ENCODE assay signal across 12 cellular contexts in the genomic region with DNA sequence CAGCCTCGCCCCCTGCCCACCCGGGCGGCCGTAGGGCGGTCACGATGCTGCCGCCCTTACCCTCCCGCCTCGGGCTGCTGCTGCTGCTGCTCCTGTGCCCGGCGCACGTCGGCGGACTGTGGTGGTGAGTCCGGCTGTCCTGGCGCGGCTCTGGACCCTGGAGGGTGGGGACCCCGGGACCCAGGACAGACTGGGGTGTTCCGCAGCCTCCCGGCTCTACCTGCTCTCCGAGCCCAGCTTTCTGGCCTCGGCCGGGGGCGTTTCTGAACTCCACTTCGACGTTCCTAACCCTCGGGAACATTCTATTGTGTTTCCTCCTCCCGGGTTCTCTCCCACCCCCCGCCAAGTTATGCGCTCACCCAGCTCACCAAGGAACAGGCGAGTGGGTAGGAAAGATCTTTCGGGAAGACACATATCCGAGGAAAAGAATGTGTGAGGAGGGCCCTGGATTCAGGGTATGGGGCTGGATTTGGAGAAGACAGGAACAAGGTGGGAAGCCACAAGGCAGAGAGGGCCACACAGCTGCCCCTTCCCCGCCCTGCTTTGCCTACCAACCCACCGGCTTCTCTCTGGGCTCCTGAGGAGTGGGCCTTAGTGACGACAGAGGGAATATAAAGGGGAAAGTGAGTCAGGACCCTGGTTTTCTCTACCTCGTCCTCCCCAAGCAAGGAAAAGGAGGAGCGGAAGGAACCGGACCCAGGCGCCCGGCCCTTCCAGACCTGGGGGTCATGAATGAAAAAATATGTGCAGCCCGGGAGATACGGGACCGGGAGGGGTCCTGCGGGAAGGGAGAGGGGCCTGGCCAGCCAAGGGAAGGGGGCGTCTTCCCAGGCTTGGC. TPM values are rescaled to one million over a fixed set of nuclear protein-coding genes. Genes with fewer than 3 reads are reported as not detected.
DNase-seq lines count a peak whose midpoint lies in the region; ATAC-seq and TF ChIP-seq lines count a peak whose summit lies in the region.
"Had no signal": no experiment of that assay in that cellular context is flagged by ENCODE, and none has a peak within 500 bp of the region (broad histone marks: within the 10 kb centered on the region; RNA-seq: fewer than 3 reads in every experiment).

No MANE protein-coding gene starts in this region.

- H3K36me3 ChIP-seq in GM23248 (ENCODE audit: low read depth) (no peaks in the 10 kb centered on the region), sigmoid colon (no peaks in the 10 kb centered on the region)

- ATAC-seq in SK-N-SH treated with all-trans-retinoic acid at 6 μM for 48 hours (peak; percentile 3; the same call in 1 of the 3 replicates), left ventricle myocardium superior (no peak), GM21367 (IDR thresholded peaks at IDR 0.05; ENCODE audit: unreplicated experiment) (no peak)

- no peaks in the 10 kb centered on the region for H3K9me2 ChIP-seq in GM23248 (ENCODE audit: insufficient read depth)

- H3K27me3 ChIP-seq in GM23248 (replicated peaks; ENCODE audit: insufficient read depth) (peaks cover 60% of the 10 kb centered on the region), sigmoid colon (peaks cover 35 to 100% (median 89%) of the 10 kb centered on the region in 3 donors)

- no peak overlapping the region for H3K9ac ChIP-seq in GM23248

- H3K27ac ChIP-seq in GM23248: no peak overlapping the region
- H3K27ac ChIP-seq in sigmoid colon: peak overlapping the region in 2 of 4 donors; percentile 32 to 47

- H3K4me2 ChIP-seq in GM23248 (ENCODE audit: unreplicated experiment): peak overlapping the region; percentile 4

- TF ChIP-seq POLR2A in sigmoid colon (IDR thresholded peaks at IDR 0.05): no peak

- H3K4me3 ChIP-seq in GM23248 (no peak overlapping the region; the same call in 1 of the 2 replicates), sigmoid colon (peak overlapping the region; percentile 16 to 47 (median 41))

- no peaks in the 10 kb centered on the region for H3F3A ChIP-seq in GM23248 (ENCODE audit: insufficient read depth)

- in situ Hi-C loops in GM23248 (cut with MboI): no loop called here

- WGBS in GM23248 (ENCODE audit: low coverage in 1 of 2, low lambda C conversion rate in 2 of 2, missing lambda C conversion rate in 2 of 2), 2 experiments: 2 to 4% methylated on average over 40 to 41 of the region's 46 CpGs
- WGBS in sigmoid colon, 2 donors: 5 to 6% methylated on average over 46 of the region's 46 CpGs

- no peak for TF ChIP-seq CTCF in sigmoid colon (IDR thresholded peaks at IDR 0.05)

- H3K4me1 ChIP-seq in GM23248 (ENCODE audit: insufficient read depth) (no peaks in the 10 kb centered on the region), sigmoid colon (peaks cover 0 to 27% (median 23%) of the 10 kb centered on the region in 4 donors)

- H4K20me1 ChIP-seq in GM23248 (ENCODE audit: insufficient read depth): no peaks in the 10 kb centered on the region

- H2AFZ ChIP-seq in GM23248: no peak overlapping the region

- no peaks in the 10 kb centered on the region for H3K79me2 ChIP-seq in GM23248 (ENCODE audit: insufficient read depth)

- H3K9me3 ChIP-seq in GM23248 (ENCODE audit: low read depth) (no peaks in the 10 kb centered on the region), sigmoid colon (no peaks in the 10 kb centered on the region)

- no peak for DNase-seq in GM23248
- peak; percentile 40 for DNase-seq in left ventricle myocardium superior
- peak; percentile 59 for DNase-seq in sigmoid colon
- no peak for DNase-seq in OCI-M1 (lab: John Stamatoyannopoulos, UW)
- no peak for DNase-seq in activated CD4-positive, CD25-positive, alpha-beta regulatory T cell (lab: John Stamatoyannopoulos, UW)
- no peak for DNase-seq in NCI-H1048 (lab: John Stamatoyannopoulos, UW)
- DNase-seq: central memory CD4-positive, alpha-beta T cell had no signal

- no peak for TF ChIP-seq EP300 in sigmoid colon (IDR thresholded peaks at IDR 0.05)

- intact Hi-C loops in left ventricle myocardium superior (cut with micrococcal nuclease) (no loop called here), sigmoid colon (cut with DNase I) (no loop called here)

TF ChIP-seq in SK-N-SH treated with all-trans-retinoic acid at 6 μM for 48 hours, 23 proteins besides CTCF, POLR2A, EP300 and RAD21:
- TF ChIP-seq ARNTL (CRISPR knock-in tag; IDR thresholded peaks at IDR 0.05; ENCODE audit: borderline replicate concordance, low read depth): no peak
- no peak for TF ChIP-seq ZNF565 (CRISPR knock-in tag; conservative IDR thresholded peaks at IDR 0.05; ENCODE audit: low read depth)
- TF ChIP-seq, protein P1, sequence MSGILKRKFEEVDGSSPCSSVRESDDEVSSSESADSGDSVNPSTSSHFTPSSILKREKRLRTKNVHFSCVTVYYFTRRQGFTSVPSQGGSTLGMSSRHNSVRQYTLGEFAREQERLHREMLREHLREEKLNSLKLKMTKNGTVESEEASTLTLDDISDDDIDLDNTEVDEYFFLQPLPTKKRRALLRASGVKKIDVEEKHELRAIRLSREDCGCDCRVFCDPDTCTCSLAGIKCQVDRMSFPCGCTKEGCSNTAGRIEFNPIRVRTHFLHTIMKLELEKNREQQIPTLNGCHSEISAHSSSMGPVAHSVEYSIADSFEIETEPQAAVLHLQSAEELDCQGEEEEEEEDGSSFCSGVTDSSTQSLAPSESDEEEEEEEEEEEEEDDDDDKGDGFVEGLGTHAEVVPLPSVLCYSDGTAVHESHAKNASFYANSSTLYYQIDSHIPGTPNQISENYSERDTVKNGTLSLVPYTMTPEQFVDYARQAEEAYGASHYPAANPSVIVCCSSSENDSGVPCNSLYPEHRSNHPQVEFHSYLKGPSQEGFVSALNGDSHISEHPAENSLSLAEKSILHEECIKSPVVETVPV (CRISPR knock-in tag; IDR thresholded peaks at IDR 0.05): no peak
- no peak for TF ChIP-seq PPARA (CRISPR knock-in tag; IDR thresholded peaks at IDR 0.05; ENCODE audit: borderline replicate concordance)
- no peak for TF ChIP-seq CREB5 (CRISPR knock-in tag; IDR thresholded peaks at IDR 0.05; ENCODE audit: low read depth)
- no peak for TF ChIP-seq BACH2 (CRISPR knock-in tag; IDR thresholded peaks at IDR 0.05; ENCODE audit: borderline replicate concordance)
- no peak for TF ChIP-seq ZC3H10 (CRISPR knock-in tag; IDR thresholded peaks at IDR 0.05)
- TF ChIP-seq ZFP3 (CRISPR knock-in tag; IDR thresholded peaks at IDR 0.05): no peak
- no peak for TF ChIP-seq ZNF70 (CRISPR knock-in tag; IDR thresholded peaks at IDR 0.05)
- TF ChIP-seq ZNF8 (CRISPR knock-in tag; IDR thresholded peaks at IDR 0.05): no peak
- TF ChIP-seq ESRRG (CRISPR knock-in tag; IDR thresholded peaks at IDR 0.05): no peak
- no peak for TF ChIP-seq CSDC2 (CRISPR knock-in tag; IDR thresholded peaks at IDR 0.05)
- TF ChIP-seq GLIS3 (CRISPR knock-in tag; IDR thresholded peaks at IDR 0.05): no peak
- TF ChIP-seq RARB (CRISPR knock-in tag; IDR thresholded peaks at IDR 0.05): no peak
TF ChIP-seq in SK-N-SH treated with all-trans-retinoic acid at 6 μM for 48 hours: peak in this region for 0.

RNA-seq across cellular contexts. Expression of gene WNT6, which starts 0.6 kb away (rescaled TPM):
- total RNA-seq in GM23248 (2014; rRNA removed; shearing (Covaris generic)): not detected in 2 replicates
- not detected in 2 replicates for polyA plus RNA-seq in GM23248 (2016; fragmentation: Nextera tagmentation; extraction: Ambion mirVana)
- total RNA-seq in left ventricle myocardium superior: 2.4 TPM
- 1 to 10 TPM; 2.6 to 3.9 (median 3.1) TPM for total RNA-seq in sigmoid colon
- polyA plus RNA-seq in sigmoid colon: 1 to 10 TPM in 1 of 3 donors, not detected in 2; 1.5 TPM
- total RNA-seq: mononuclear cell; T-helper 1 cell treated with Interleukin-12 subunit alpha and Interleukin-12 subunit beta and Interleukin-4 antibody, amounts not matched to agents 30 ng/mL and 1 ng/mL, for 36 hours had no signal

RNA-seq across cellular contexts. Expression of gene WNT10A, which starts 20.4 kb away (rescaled TPM):
- not detected in 2 replicates for total RNA-seq in GM23248 (2014; rRNA removed; shearing (Covaris generic))
- polyA plus RNA-seq in GM23248 (2016; fragmentation: Nextera tagmentation; extraction: Ambion mirVana) (not detected in 2 replicates), sigmoid colon (under 1 TPM in 1 of 3 donors, not detected in 2; 0.38 TPM)
- total RNA-seq in left ventricle myocardium superior (not detected), sigmoid colon (not detected)
- total RNA-seq: H4 had no signal

RNA-seq across cellular contexts. Expression of gene PRKAG3, which starts 28.6 kb away (rescaled TPM):
- not detected in 2 replicates for total RNA-seq in GM23248 (2014; rRNA removed; shearing (Covaris generic))
- not detected in 2 replicates for polyA plus RNA-seq in GM23248 (2016; fragmentation: Nextera tagmentation; extraction: Ambion mirVana)
- total RNA-seq in left ventricle myocardium superior: 0.12 TPM
- not detected for total RNA-seq in sigmoid colon
- not detected for polyA plus RNA-seq in sigmoid colon
- total RNA-seq: H4; mononuclear cell; T-helper 1 cell treated with Interleukin-12 subunit alpha and Interleukin-12 subunit beta and Interleukin-4 antibody, amounts not matched to agents 30 ng/mL and 1 ng/mL, for 36 hours had no signal

Comparison
In these comparisons a context has a peak if more than half of its experiments do, and no peak if none do; other contexts are left out.
1. DNase-seq: peak in left ventricle myocardium superior (single experiment) and sigmoid colon (single experiment); none in GM23248 (single experiment), OCI-M1 (single experiment), activated CD4-positive, CD25-positive, alpha-beta regulatory T cell (0 of 4) and NCI-H1048 (single experiment).